ENCODE assay signal across 18 cellular contexts in the genomic region with DNA sequence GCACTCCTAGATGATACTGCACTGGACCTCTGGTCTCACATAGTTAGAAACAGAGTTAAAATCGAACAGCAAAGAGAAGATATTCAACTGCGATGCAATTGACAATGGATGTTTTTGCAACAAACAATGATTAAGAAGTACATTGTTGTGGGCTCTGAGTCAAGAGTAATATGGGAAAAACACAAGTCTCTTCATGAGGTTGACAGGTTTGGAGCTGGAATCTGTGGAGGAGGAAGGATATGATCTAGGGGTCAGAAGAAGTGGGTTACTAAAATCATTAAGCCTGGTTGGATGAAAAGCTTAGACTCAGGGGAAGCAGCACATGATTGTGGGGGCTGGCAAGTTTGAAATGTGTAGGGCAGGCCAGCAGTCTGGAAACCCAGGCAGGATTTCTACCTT. TPM values are rescaled to one million over a fixed set of nuclear protein-coding genes. Genes with fewer than 3 reads are reported as not detected.
A peak's percentile ranks its signal among the peaks of the same experiment; 100 is the strongest.
DNase-seq lines count a peak whose midpoint lies in the region; ATAC-seq, FAIRE-seq and TF ChIP-seq lines count a peak whose summit lies in the region.
"Had no signal": no experiment of that assay in that cellular context is flagged by ENCODE, and none has a peak within 500 bp of the region (broad histone marks: within the 10 kb centered on the region; RNA-seq: fewer than 3 reads in every experiment).

No MANE protein-coding gene starts in this region.

- no peak overlapping the region for H3K27ac ChIP-seq in CD8-positive, alpha-beta T cell (ENCODE audit: low read depth, low read length)
- H3K27ac ChIP-seq: parathyroid adenoma, testis had no signal

- no peaks in the 10 kb centered on the region for H3K27me3 Mint-ChIP-seq in CD8-positive, alpha-beta T cell (ENCODE audit: low read depth)
- H3K27me3 Mint-ChIP-seq in HFFc6 (ENCODE audit: insufficient read depth): no peaks in the 10 kb centered on the region; the same call in none of the 2 replicates

- H2AFZ ChIP-seq in neuron (ENCODE audit: low read depth, low read length): peak overlapping the region; percentile 79
- H2AFZ ChIP-seq: parathyroid adenoma had no signal

- peaks cover 6% of the 10 kb centered on the region for H3K9me3 Mint-ChIP-seq in CD8-positive, alpha-beta T cell
- peaks cover 4% of the 10 kb centered on the region for H3K9me3 Mint-ChIP-seq in HFFc6

- FAIRE-seq in bronchial epithelial cell (lab: Jason Lieb, UNC): no peak

- ATAC-seq in CD8-positive, alpha-beta T cell: no peak
- no peak for ATAC-seq in left cardiac atrium
- no peak for ATAC-seq in GM19395 (IDR thresholded peaks at IDR 0.05; ENCODE audit: unreplicated experiment)
- no peak for ATAC-seq in HG02763 (IDR thresholded peaks at IDR 0.05; ENCODE audit: unreplicated experiment)
- ATAC-seq in GM18511 (IDR thresholded peaks at IDR 0.05; ENCODE audit: unreplicated experiment): no peak
- ATAC-seq: HCT116 had no signal

- no peaks in the 10 kb centered on the region for H3K9me3 ChIP-seq in CD8-positive, alpha-beta T cell (ENCODE audit: low read length)
- H3K9me3 ChIP-seq in neuron (ENCODE audit: low read length): no peaks in the 10 kb centered on the region
- H3K9me3 ChIP-seq: testis had no signal

- peak overlapping the region; percentile 6 for H3K27ac Mint-ChIP-seq in CD8-positive, alpha-beta T cell
- peak overlapping the region; percentile 47 for H3K27ac Mint-ChIP-seq in HFFc6

- CTCF ChIA-PET in CD8-positive, alpha-beta T cell (lab: Charles Lee): interaction anchor here (1.0 to 2.0 kb wide), 4 partner anchors 12 to 113 kb away, joined by 3 to 10 read pairs (median 5); partner anchors contain the start of gene CD274

- H3K36me3 ChIP-seq in CD8-positive, alpha-beta T cell (ENCODE audit: insufficient read depth, low read length): no peaks in the 10 kb centered on the region
- H3K36me3 ChIP-seq in bronchial epithelial cell (ENCODE audit: control insufficient read depth, insufficient read depth, low read length) (no peaks in the 10 kb centered on the region), neuron (ENCODE audit: insufficient read depth, low read length) (no peaks in the 10 kb centered on the region)

- no peak for DNase-seq in CD8-positive, alpha-beta T cell
- no peak for DNase-seq in HFFc6
- peak; percentile 84 for DNase-seq in bronchial epithelial cell (ENCODE audit: low read depth)
- DNase-seq in left cardiac atrium: no peak
- DNase-seq: activated CD8-positive, alpha-beta memory T cell treated with anti-CD3 and anti-CD28 coated beads for 24 hours; amygdala; KBM-7; NCI-H1930; NCI-H446 treated with DMSO at 0.1 percent for 48 hours; stimulated activated CD4-positive, alpha-beta T cell treated with anti-CD3 and anti-CD28 coated beads, Interleukin-4, amount 100 ng/mL, for 4 hours; testis had no signal

- H3K4me3 Mint-ChIP-seq in CD8-positive, alpha-beta T cell: no peak overlapping the region
- H3K4me3 Mint-ChIP-seq in HFFc6: peak overlapping the region; percentile 2; the same call in 1 of the 2 replicates

- POLR2A ChIA-PET in CD8-positive, alpha-beta T cell (lab: Charles Lee): no interaction called here

- peaks cover 1% of the 10 kb centered on the region for H3K36me3 Mint-ChIP-seq in CD8-positive, alpha-beta T cell
- H3K36me3 Mint-ChIP-seq in HFFc6 (ENCODE audit: low read depth): peaks cover 69% of the 10 kb centered on the region

- no peak overlapping the region for H3K4me3 ChIP-seq in CD8-positive, alpha-beta T cell (ENCODE audit: low read depth, low read length)
- no peak overlapping the region for H3K4me3 ChIP-seq in bronchial epithelial cell (ENCODE audit: low read depth, low read length)
- H3K4me3 ChIP-seq in neuron (ENCODE audit: low read length): no peak overlapping the region
- H3K4me3 ChIP-seq: skin epidermis, testis had no signal

- H3K27me3 ChIP-seq in CD8-positive, alpha-beta T cell (ENCODE audit: insufficient read depth, low read length): no peaks in the 10 kb centered on the region
- H3K27me3 ChIP-seq in bronchial epithelial cell (ENCODE audit: control insufficient read depth, insufficient read depth, low read length) (no peaks in the 10 kb centered on the region), neuron (ENCODE audit: insufficient read depth, low read length) (no peaks in the 10 kb centered on the region)
- H3K27me3 ChIP-seq: testis had no signal

- H3K4me1 ChIP-seq in CD8-positive, alpha-beta T cell (ENCODE audit: insufficient read depth, low read length): peaks cover 27% of the 10 kb centered on the region
- H3K4me1 ChIP-seq in neuron (ENCODE audit: insufficient read depth, low read length): peaks cover 17% of the 10 kb centered on the region
- H3K4me1 ChIP-seq: testis had no signal

- intact Hi-C loops in CD8-positive, alpha-beta T cell (cut with DNase I, micrococcal nuclease): no loop called here
- intact Hi-C loops in left cardiac atrium (cut with DNase I): no loop called here

- no peak for TF ChIP-seq CTCF in CD8-positive, alpha-beta T cell (IDR thresholded peaks at IDR 0.05)
- no peak for TF ChIP-seq CTCF in HFFc6 (IDR thresholded peaks at IDR 0.05)
- TF ChIP-seq CTCF in bronchial epithelial cell (IDR thresholded peaks at IDR 0.05; ENCODE audit: insufficient read depth, low read length, severe bottlenecking): no peak

- H3K4me1 Mint-ChIP-seq in CD8-positive, alpha-beta T cell (ENCODE audit: low read depth): peaks cover 31% of the 10 kb centered on the region
- peaks cover 47% of the 10 kb centered on the region for H3K4me1 Mint-ChIP-seq in HFFc6 (ENCODE audit: low read depth)

RNA-seq across cellular contexts. Expression of gene PDCD1LG2, which starts 53.1 kb away (rescaled TPM):
- total RNA-seq in CD8-positive, alpha-beta T cell: not detected
- 10 to 100 TPM; 31.6 to 50.9 (median 42.6) TPM for total RNA-seq in HFFc6 (2021; fragmentation: NEBNext Ultra II Directional; extraction: Animal tissue kit (Norgen Biotek cat#: 25700))
- under 0.01 and 0.64 TPM in 2 replicates for total RNA-seq in bronchial epithelial cell
- total RNA-seq in left cardiac atrium: 1 to 10 TPM; 3.3 to 3.6 TPM

Comparison
In these comparisons a context has a peak if more than half of its experiments do, and no peak if none do; other contexts are left out.
1. RNA of gene PDCD1LG2, which starts 53.1 kb away (total RNA-seq): 31.6 to 50.9 TPM in HFFc6; 3.3 to 3.6 TPM in left cardiac atrium, not detected in CD8-positive, alpha-beta T cell and under 0.01 to 0.64 TPM in bronchial epithelial cell; every median in the first group is over 4 times any median in the second.